In the genomic region with DNA sequence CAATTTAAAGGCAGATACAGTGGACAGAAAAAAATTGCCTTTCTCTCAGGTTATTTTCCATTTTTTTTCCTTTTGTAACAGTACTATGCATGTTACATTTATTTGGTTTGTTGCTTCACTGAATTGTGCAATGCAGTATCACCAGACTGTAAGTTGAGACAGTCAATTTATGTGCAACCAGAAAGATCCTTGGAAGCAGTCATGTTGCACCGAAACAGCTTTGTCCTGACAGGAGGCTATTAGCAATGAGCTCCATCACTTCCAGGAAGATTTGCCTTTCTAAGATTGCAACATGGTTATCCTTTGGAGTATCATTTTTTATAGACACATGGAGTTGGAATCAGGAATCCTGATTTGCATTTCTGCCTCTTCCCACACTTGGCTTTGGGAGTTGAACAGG, we compare ENCODE assay signal across 29 cellular contexts.
DNase-seq lines count a peak whose midpoint lies in the region; TF ChIP-seq lines count a peak whose summit lies in the region.
"Had no signal": no experiment of that assay in that cellular context is flagged by ENCODE, and none has a peak within 500 bp of the region (broad histone marks: within the 10 kb centered on the region; RNA-seq: fewer than 3 reads in every experiment).

No MANE protein-coding gene starts in this region.

- H3K9me3 ChIP-seq in hepatocyte (ENCODE audit: low read depth), result no peaks in the 10 kb centered on the region
- H3K9me3 ChIP-seq: A549, ascending aorta, colonic mucosa, tibial artery had no signal

- H3K4me3 ChIP-seq in epithelial cell of esophagus (ENCODE audit: low read length), result no peak overlapping the region
- H3K4me3 ChIP-seq in hepatocyte, result no peak overlapping the region
- H3K4me3 ChIP-seq: A549, ascending aorta, colonic mucosa, tibial artery had no signal

- no peaks in the 10 kb centered on the region for H3K9me2 ChIP-seq in hepatocyte (replicated peaks; ENCODE audit: insufficient read depth)

- 69% methylated on average over 1 of the region's 1 CpG for WGBS in hepatocyte (ENCODE audit: low lambda C conversion rate, missing lambda C conversion rate)

- no peaks in the 10 kb centered on the region for H3K79me2 ChIP-seq in hepatocyte

- H2AFZ ChIP-seq in hepatocyte, result no peak overlapping the region

- H4K20me1 ChIP-seq in hepatocyte (ENCODE audit: insufficient read depth, poor library complexity, severe bottlenecking), result no peaks in the 10 kb centered on the region

- H3K27ac ChIP-seq in hepatocyte, result no peak overlapping the region
- H3K27ac ChIP-seq: A549, ascending aorta, colonic mucosa, tibial artery had no signal

- no peak overlapping the region for H3K4me2 ChIP-seq in hepatocyte
- H3K4me2 ChIP-seq: A549 had no signal

- H3K27me3 ChIP-seq in hepatocyte, result no peaks in the 10 kb centered on the region
- H3K27me3 ChIP-seq: ascending aorta, colonic mucosa, tibial artery had no signal

- H3K4me1 ChIP-seq in hepatocyte (ENCODE audit: insufficient read depth), result no peaks in the 10 kb centered on the region
- H3K4me1 ChIP-seq: A549, ascending aorta, colonic mucosa, tibial artery had no signal

- no peaks in the 10 kb centered on the region for H3K36me3 ChIP-seq in hepatocyte (replicated peaks; ENCODE audit: insufficient read depth, low read depth)
- H3K36me3 ChIP-seq: ascending aorta, colonic mucosa, tibial artery had no signal

- TF ChIP-seq CTCF in epithelial cell of esophagus (IDR thresholded peaks at IDR 0.05; ENCODE audit: insufficient read depth, low read depth, low read length, missing control alignments) (no peak), hepatocyte (IDR thresholded peaks at IDR 0.05; ENCODE audit: poor library complexity) (no peak)

- DNase-seq in AG08395 (ENCODE audit: low spot score) (peak; percentile 14), GM04503 (ENCODE audit: low read depth) (peak; percentile 25), epithelial cell of esophagus (ENCODE audit: low read depth) (peak; percentile 23), hepatocyte (ENCODE audit: low spot score) (peak; percentile 10), EL (no peak), amygdala (lab: John Stamatoyannopoulos, UW) (no peak), pons (ENCODE audit: low spot score) (no peak), NCI-H446 treated with DMSO at 0.1 percent for 48 hours (lab: John Stamatoyannopoulos, UW) (no peak)
- DNase-seq: activated CD8-positive, alpha-beta T cell treated with anti-CD3 and anti-CD28 coated beads for 36 hours; CD8-positive, alpha-beta memory T cell; colonic mucosa; effector CD8-positive, alpha-beta T cell; erythroblast; immature natural killer cell; KBM-7; left colon; mesendoderm; MM.1S; NCI-H1105 treated with DMSO at 0.1 percent for 48 hours; NCI-H2029; NCI-H345; NCI-H748 treated with DMSO at 0.1 percent for 48 hours; posterior cingulate gyrus; right cardiac atrium; SHP77; stimulated activated CD4-positive, alpha-beta T cell treated with anti-CD3 and anti-CD28 coated beads, Interleukin-4, amount 100 ng/mL, for 1 hour; tibial artery had no signal

Comparison
In these comparisons a context has a peak if more than half of its experiments do, and no peak if none do; other contexts are left out.
1. DNase-seq: peak in AG08395 (single experiment), GM04503 (single experiment), epithelial cell of esophagus (single experiment) and hepatocyte (single experiment); none in EL (single experiment), amygdala (0 of 56), pons (single experiment) and NCI-H446 treated with DMSO at 0.1 percent for 48 hours (single experiment).